ENCODE assay signal across 25 cellular contexts in genomic region chr1:242745079-242745478, GRCh38.
DNase-seq lines count a peak whose midpoint lies in the region; FAIRE-seq and TF ChIP-seq lines count a peak whose summit lies in the region.
"Had no signal": no experiment of that assay in that cellular context is flagged by ENCODE, and none has a peak within 500 bp of the region (broad histone marks: within the 10 kb centered on the region; RNA-seq: fewer than 3 reads in every experiment).

No MANE protein-coding gene starts in this region.

- H3K4me2 ChIP-seq in astrocyte (ENCODE audit: low read length) = no peak overlapping the region
- H3K4me2 ChIP-seq in mesendoderm (ENCODE audit: low read length) = no peak overlapping the region
- no peak overlapping the region for H3K4me2 ChIP-seq in GM23248 (ENCODE audit: unreplicated experiment)

- no peaks in the 10 kb centered on the region for H3K9me2 ChIP-seq in GM23248 (ENCODE audit: insufficient read depth)

- H2BK120ac ChIP-seq in mesendoderm (ENCODE audit: low read depth, low read length) = no peak overlapping the region

- no peak for TF ChIP-seq CTCF in astrocyte (IDR thresholded peaks at IDR 0.05; ENCODE audit: insufficient read depth, low read depth, low read length)

- peaks cover 17% of the 10 kb centered on the region for H3K4me1 Mint-ChIP-seq in astrocyte (ENCODE audit: low read depth, unreplicated experiment)
- H3K4me1 Mint-ChIP-seq: CD14-positive monocyte had no signal

- H2AFZ ChIP-seq in astrocyte (ENCODE audit: low read depth, low read length) (no peak overlapping the region), GM23248 (no peak overlapping the region)

- no CpG with 5 or more reads among the region's 1 CpG for WGBS in mesendoderm (ENCODE audit: extremely low coverage, insufficient coverage, low lambda C conversion rate)
- WGBS in GM23248 (ENCODE audit: low coverage in 1 of 2, low lambda C conversion rate in 2 of 2, missing lambda C conversion rate in 2 of 2), 2 experiments = 55 to 63% methylated on average over 1 of the region's 1 CpG

- H4K20me1 ChIP-seq in astrocyte (ENCODE audit: insufficient read depth, low read length) (no peaks in the 10 kb centered on the region), GM23248 (ENCODE audit: insufficient read depth) (no peaks in the 10 kb centered on the region)

- no peaks in the 10 kb centered on the region for H3K79me2 ChIP-seq in astrocyte (ENCODE audit: insufficient read depth, low read length)
- H3K79me2 ChIP-seq in mesendoderm (ENCODE audit: control insufficient read depth, insufficient read depth, low read length) = no peaks in the 10 kb centered on the region
- H3K79me2 ChIP-seq in GM23248 (ENCODE audit: insufficient read depth) = no peaks in the 10 kb centered on the region

- H4K8ac ChIP-seq in mesendoderm (ENCODE audit: low read depth, low read length) = no peak overlapping the region

- no peak overlapping the region for H4K5ac ChIP-seq in mesendoderm (ENCODE audit: low read length)

- in situ Hi-C loops in G401 (cut with HindIII; ENCODE audit: low sequenced_read_pairs) (no loop called here), GM23248 (cut with MboI) (no loop called here)

- no peak overlapping the region for H3K23ac ChIP-seq in mesendoderm (ENCODE audit: low read length)

- H3K27me3 ChIP-seq in astrocyte (ENCODE audit: insufficient read depth, low read length) = no peaks in the 10 kb centered on the region
- no peaks in the 10 kb centered on the region for H3K27me3 ChIP-seq in mesendoderm (ENCODE audit: insufficient read depth, low read length, poor library complexity)
- H3K27me3 ChIP-seq in GM23248 (replicated peaks; ENCODE audit: insufficient read depth) = no peaks in the 10 kb centered on the region
- H3K27me3 ChIP-seq: Peyer's patch had no signal

- no peak for FAIRE-seq in astrocyte (lab: Jason Lieb, UNC)
- FAIRE-seq: D721Med, H54, HepG2, K562 had no signal

- H3K36me3 Mint-ChIP-seq in astrocyte (ENCODE audit: low read depth, unreplicated experiment) = no peaks in the 10 kb centered on the region
- H3K36me3 Mint-ChIP-seq: CD14-positive monocyte had no signal

- H3K27ac ChIP-seq in astrocyte (ENCODE audit: low read depth, low read length) (no peak overlapping the region), mesendoderm (ENCODE audit: low read depth, low read length) (no peak overlapping the region), GM23248 (no peak overlapping the region)
- H3K27ac ChIP-seq: HL-60, Peyer's patch had no signal

- H3K18ac ChIP-seq in mesendoderm (ENCODE audit: low read length) = no peak overlapping the region

- H3K9ac ChIP-seq in astrocyte (ENCODE audit: low read length) = no peak overlapping the region
- no peak overlapping the region for H3K9ac ChIP-seq in mesendoderm (ENCODE audit: low read length)
- no peak overlapping the region for H3K9ac ChIP-seq in GM23248

- H3F3A ChIP-seq in GM23248 (ENCODE audit: insufficient read depth) = no peaks in the 10 kb centered on the region

- H3K56ac ChIP-seq in mesendoderm (ENCODE audit: low read length) = no peak overlapping the region

- H3K4me1 ChIP-seq in astrocyte (ENCODE audit: insufficient read depth, low read length) (no peaks in the 10 kb centered on the region), mesendoderm (ENCODE audit: control insufficient read depth, low read depth, low read length) (no peaks in the 10 kb centered on the region), GM23248 (ENCODE audit: insufficient read depth) (no peaks in the 10 kb centered on the region)
- H3K4me1 ChIP-seq: Peyer's patch had no signal

- H3K4ac ChIP-seq in mesendoderm (ENCODE audit: low read depth, low read length) = no peak overlapping the region

- no peak overlapping the region for H2AK5ac ChIP-seq in mesendoderm (ENCODE audit: low read length)

- H3K9me3 ChIP-seq in astrocyte (ENCODE audit: insufficient read depth, low read depth, low read length) = peaks cover 4% of the 10 kb centered on the region
- H3K9me3 ChIP-seq in GM23248 (ENCODE audit: low read depth) = no peaks in the 10 kb centered on the region

- no peaks in the 10 kb centered on the region for H3K79me1 ChIP-seq in mesendoderm (ENCODE audit: low read length)

- H2BK5ac ChIP-seq in mesendoderm (ENCODE audit: low read length) = no peak overlapping the region

- H3K4me3 Mint-ChIP-seq in astrocyte (ENCODE audit: unreplicated experiment) = no peak overlapping the region
- H3K4me3 Mint-ChIP-seq: B cell, CD14-positive monocyte had no signal

- H3K9me3 Mint-ChIP-seq in astrocyte (ENCODE audit: unreplicated experiment) = peaks cover 5% of the 10 kb centered on the region

- H2BK15ac ChIP-seq in mesendoderm (replicated peaks; ENCODE audit: low read depth) = no peak overlapping the region

- H3K4me3 ChIP-seq in astrocyte (ENCODE audit: insufficient read depth, low read depth, low read length) = no peak overlapping the region
- H3K4me3 ChIP-seq in mesendoderm (ENCODE audit: low read length) = no peak overlapping the region
- no peak overlapping the region for H3K4me3 ChIP-seq in GM23248
- H3K4me3 ChIP-seq: K562, Peyer's patch had no signal

- H3K27me3 Mint-ChIP-seq in astrocyte (ENCODE audit: low read depth, unreplicated experiment) = no peaks in the 10 kb centered on the region
- H3K27me3 Mint-ChIP-seq: B cell had no signal

- H3K36me3 ChIP-seq in astrocyte (ENCODE audit: insufficient read depth, low read length) (no peaks in the 10 kb centered on the region), mesendoderm (ENCODE audit: control insufficient read depth, insufficient read depth, low read length) (no peaks in the 10 kb centered on the region), GM23248 (ENCODE audit: low read depth) (no peaks in the 10 kb centered on the region)
- H3K36me3 ChIP-seq: Peyer's patch had no signal

- DNase-seq in G401 (ENCODE audit: low spot score) (peak; percentile 89), astrocyte (ENCODE audit: low read depth) (no peak), mesendoderm (peak; percentile 29), pons (ENCODE audit: low spot score) (peak; percentile 6), AG08396 (ENCODE audit: low spot score) (no peak), NCI-H345 (lab: John Stamatoyannopoulos, UW) (no peak), GM23248 (no peak)
- no peak for DNase-seq in activated CD8-positive, alpha-beta memory T cell treated with anti-CD3 and anti-CD28 coated beads, Interleukin-2, amount 50 U/mL, for 4 hours
- DNase-seq: DMS53, EL, MM.1S, NCI-H1092, NCI-H1436, NCI-H187 treated with DMSO at 0.1 percent for 48 hours, NCI-H2107, NCI-H524, NCI-H82, Peyer's patch had no signal

- H3K27ac Mint-ChIP-seq in astrocyte (ENCODE audit: unreplicated experiment) = peak overlapping the region; percentile 69
- H3K27ac Mint-ChIP-seq: B cell, CD14-positive monocyte had no signal

Comparison
In these comparisons a context has a peak if more than half of its experiments do, and no peak if none do; other contexts are left out.
1. DNase-seq: peak in G401 (single experiment), mesendoderm (single experiment) and pons (single experiment); none in astrocyte (single experiment), AG08396 (single experiment), NCI-H345 (single experiment), GM23248 (single experiment) and activated CD8-positive, alpha-beta memory T cell treated with anti-CD3 and anti-CD28 coated beads, Interleukin-2, amount 50 U/mL, for 4 hours (single experiment).